Comparison of ENCODE assay signal across 1 cellular context in genomic region chr12:62813031-62813829, GRCh38.
TF ChIP-seq lines count a peak whose summit lies in the region.

No MANE protein-coding gene starts in this region.

TF ChIP-seq in liver, 16 proteins besides CTCF, POLR2A, EP300 and RAD21 (continued from another document):
- TF ChIP-seq ZBTB33 (IDR thresholded peaks at IDR 0.05) (no peak), JUND (IDR thresholded peaks at IDR 0.05) (no peak), TAF1 (conservative IDR thresholded peaks at IDR 0.05) (no peak), HNF4G (IDR thresholded peaks at IDR 0.05) (no peak), SP1 (IDR thresholded peaks at IDR 0.05) (no peak), FOXA1 (IDR thresholded peaks at IDR 0.05) (no peak), FOXA2 (IDR thresholded peaks at IDR 0.05) (no peak), NR2F2 (IDR thresholded peaks at IDR 0.05) (no peak), GABPA (IDR thresholded peaks at IDR 0.05 in 1 of 2, conservative IDR thresholded peaks at IDR 0.05 in 1 of 2) (no peak), EGR1 (IDR thresholded peaks at IDR 0.05; ENCODE audit: low read depth in 2 of 2) (no peak), RXRA (IDR thresholded peaks at IDR 0.05) (no peak), ATF3 (IDR thresholded peaks at IDR 0.05) (no peak), YY1 (IDR thresholded peaks at IDR 0.05) (no peak), MAX (IDR thresholded peaks at IDR 0.05) (no peak)
